Comparison of ENCODE assay signal across 22 cellular contexts in the genomic region with DNA sequence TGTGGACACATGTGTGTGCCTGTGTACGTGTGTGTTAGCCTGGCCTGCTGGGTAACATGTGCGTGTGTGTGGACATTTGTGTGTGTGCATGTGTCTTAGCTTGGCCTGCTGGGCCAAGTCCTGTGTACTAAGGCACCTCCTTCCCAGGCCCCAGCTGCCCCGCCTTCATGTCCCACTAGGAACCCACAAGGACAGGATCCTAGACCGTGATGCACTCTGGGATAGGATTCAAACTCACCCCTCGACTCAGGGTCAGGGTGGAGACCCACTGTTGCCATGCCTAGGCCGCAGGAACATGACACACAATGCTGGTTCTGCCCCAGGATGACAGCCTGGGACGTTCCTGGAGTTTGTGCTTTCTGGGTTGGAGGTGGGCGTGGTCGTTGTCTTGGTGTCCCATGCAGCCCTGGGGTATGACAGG.
"Had no signal": no experiment of that assay in that cellular context is flagged by ENCODE, and none has a peak within 500 bp of the region (broad histone marks: within the 10 kb centered on the region; RNA-seq: fewer than 3 reads in every experiment).

No MANE protein-coding gene starts in this region.

- DNase-seq: activated CD4-positive, alpha-beta T cell treated with anti-CD3 and anti-CD28 coated beads for 4 hours; activated CD4-positive, CD25-positive, alpha-beta regulatory T cell; activated CD8-positive, alpha-beta T cell treated with anti-CD3 and anti-CD28 coated beads, Interleukin-2, amount 10 ng/mL, durations not matched to agents 7 days and 5 days; activated naive CD4-positive, alpha-beta T cell; activated T-cell treated with anti-CD3 and anti-CD28 coated beads, Interleukin-2, amount 50 U/mL, for 24 hours; colonic mucosa; endodermal cell; esophagus squamous epithelium; hypothalamus; left cardiac atrium; lower lobe of right lung; naive thymus-derived CD4-positive, alpha-beta T cell; posterior cingulate gyrus; stimulated activated CD4-positive, alpha-beta T cell treated with anti-CD3 and anti-CD28 coated beads, Interleukin-2, amount 100 ng/mL, for 48 hours; stimulated activated naive CD4-positive, alpha-beta T cell; substantia nigra; SW 1271; T-helper 17 cell had no signal

- H3K4me1 ChIP-seq: adrenal gland, colonic mucosa had no signal

- H3K9me3 ChIP-seq: adrenal gland, colonic mucosa, esophagus squamous epithelium, gastroesophageal sphincter, lower lobe of right lung, tibial artery had no signal

- H3K27me3 ChIP-seq: adrenal gland, colonic mucosa had no signal

- H3K4me3 ChIP-seq: adrenal gland, colonic mucosa, esophagus squamous epithelium, gastroesophageal sphincter, lower lobe of right lung, tibial artery had no signal

- ATAC-seq: activated CD8-positive, alpha-beta T cell treated with anti-CD3 and anti-CD28 coated beads, Interleukin-2, amount 10 ng/mL, durations not matched to agents 7 days and 5 days; activated T-helper 17 cell treated with anti-CD3 and anti-CD28 coated beads, Interleukin-2, amount 50 U/mL, for 72 hours; gastroesophageal sphincter; left cardiac atrium; naive thymus-derived CD4-positive, alpha-beta T cell; T-helper 17 cell had no signal

- H3K27ac ChIP-seq: adrenal gland, colonic mucosa, esophagus squamous epithelium, gastroesophageal sphincter, tibial artery had no signal

- H3K36me3 ChIP-seq: adrenal gland, colonic mucosa, esophagus squamous epithelium, gastroesophageal sphincter, lower lobe of right lung, tibial artery had no signal
